12 cellular contexts compared by ENCODE assay signal in genomic region chr4:152676052-152676854, GRCh38. TPM values are rescaled to one million over a fixed set of nuclear protein-coding genes. Genes with fewer than 3 reads are reported as not detected.
DNase-seq lines count a peak whose midpoint lies in the region; ATAC-seq and TF ChIP-seq lines count a peak whose summit lies in the region.
"Had no signal": no experiment of that assay in that cellular context is flagged by ENCODE, and none has a peak within 500 bp of the region (broad histone marks: within the 10 kb centered on the region; RNA-seq: fewer than 3 reads in every experiment).

No MANE protein-coding gene starts in this region.

- no peak overlapping the region for H3K4ac ChIP-seq in neuronal stem cell (ENCODE audit: low read length)

- H2AK5ac ChIP-seq in neuronal stem cell (ENCODE audit: low read depth, low read length), result no peak overlapping the region

- H2BK12ac ChIP-seq in neuronal stem cell (ENCODE audit: low read length), result no peak overlapping the region

- no peak overlapping the region for H2BK120ac ChIP-seq in neuronal stem cell (ENCODE audit: low read depth, low read length)

- no peaks in the 10 kb centered on the region for H3K79me2 ChIP-seq in OCI-LY1 (ENCODE audit: insufficient read depth, low read length)

- H3K23ac ChIP-seq in neuronal stem cell (ENCODE audit: low read depth, low read length, poor library complexity), result no peak overlapping the region

- H3K4me3 ChIP-seq in OCI-LY1 (ENCODE audit: low read depth, low read length, poor library complexity, severe bottlenecking) (no peak overlapping the region), neuronal stem cell (ENCODE audit: low read length in 2 of 2) (no peak overlapping the region)
- H3K4me3 ChIP-seq: suprapubic skin had no signal

- H3K9ac ChIP-seq in OCI-LY1 (ENCODE audit: low read length) (no peak overlapping the region), neuronal stem cell (ENCODE audit: low read depth, low read length, poor library complexity) (no peak overlapping the region)

- H3K18ac ChIP-seq in neuronal stem cell (ENCODE audit: low read length), result peak overlapping the region; percentile 18

- ATAC-seq in GM18867 (IDR thresholded peaks at IDR 0.05; ENCODE audit: unreplicated experiment) (peak; percentile 36), GM21576 (IDR thresholded peaks at IDR 0.05; ENCODE audit: unreplicated experiment) (peak; percentile 34), GM21737 (IDR thresholded peaks at IDR 0.05; ENCODE audit: unreplicated experiment) (no peak)
- ATAC-seq: activated naive CD4-positive, alpha-beta T cell treated with anti-CD3 and anti-CD28 coated beads, Interleukin-2, amount 50 U/mL, for 72 hours had no signal

- H3K14ac ChIP-seq in neuronal stem cell (ENCODE audit: low read length), result no peak overlapping the region

- H3K9me2 ChIP-seq in OCI-LY1 (ENCODE audit: low read depth, low read length), result no peaks in the 10 kb centered on the region

- H3K9me3 ChIP-seq in OCI-LY1 (ENCODE audit: low read length), result no peaks in the 10 kb centered on the region
- no peaks in the 10 kb centered on the region for H3K9me3 ChIP-seq in neuronal stem cell (replicated peaks in 1 of 2; ENCODE audit: control insufficient read depth in 2 of 2, insufficient read depth in 1 of 2, low read depth in 1 of 2, low read length in 2 of 2)
- H3K9me3 ChIP-seq: suprapubic skin had no signal

- no peak for TF ChIP-seq CTCF in OCI-LY1 (IDR thresholded peaks at IDR 0.05; ENCODE audit: low read length)

- no peak overlapping the region for H4K91ac ChIP-seq in neuronal stem cell (ENCODE audit: low read depth, low read length, poor library complexity)

- no peaks in the 10 kb centered on the region for H3F3A ChIP-seq in OCI-LY1 (ENCODE audit: insufficient read depth, low read length)

- peaks cover 52% of the 10 kb centered on the region for H3K4me1 ChIP-seq in OCI-LY1 (ENCODE audit: insufficient read depth, low read length, severe bottlenecking)
- peaks cover 0 to 5% of the 10 kb centered on the region in 2 donors for H3K4me1 ChIP-seq in neuronal stem cell (ENCODE audit: control insufficient read depth in 2 of 2, insufficient read depth in 1 of 2, low read depth in 1 of 2, low read length in 2 of 2)

- no peak overlapping the region for H4K8ac ChIP-seq in neuronal stem cell (ENCODE audit: low read depth, low read length)

- H2BK15ac ChIP-seq in neuronal stem cell (ENCODE audit: low read length), result no peak overlapping the region

- H4K20me1 ChIP-seq in OCI-LY1 (ENCODE audit: insufficient read depth, low read length), result no peaks in the 10 kb centered on the region

- DNase-seq in neuronal stem cell (ENCODE audit: low spot score), result no peak
- no peak for DNase-seq in activated effector memory CD4-positive, alpha-beta T cell treated with anti-CD3 and anti-CD28 coated beads, Interleukin-2, amount 50 U/mL, for 16 hours
- DNase-seq in activated CD8-positive, alpha-beta memory T cell treated with anti-CD3 and anti-CD28 coated beads for 24 hours, result no peak
- DNase-seq: activated CD4-positive, alpha-beta T cell treated with anti-CD3 and anti-CD28 coated beads, Interleukin-2, amount 50 U/mL, for 4 hours; NCI-H1930; SW 1271 had no signal

- no CpG with 5 or more reads among the region's 3 CpGs for WGBS in neuronal stem cell (ENCODE audit: extremely low coverage in 2 of 2, insufficient read length in 2 of 2, insufficient replicate concordance in 1 of 2), 2 donors

- H3K79me1 ChIP-seq in neuronal stem cell (ENCODE audit: low read depth, low read length), result no peaks in the 10 kb centered on the region

- H3K27me3 ChIP-seq in OCI-LY1 (ENCODE audit: insufficient read depth, low read length), result no peaks in the 10 kb centered on the region
- peaks cover 0 to 51% (median 7%) of the 10 kb centered on the region in 3 experiments for H3K27me3 ChIP-seq in neuronal stem cell (ENCODE audit: control insufficient read depth in 3 of 3, insufficient read depth in 3 of 3, low read depth in 1 of 3, low read length in 3 of 3)
- H3K27me3 ChIP-seq: suprapubic skin had no signal

- H3K36me3 ChIP-seq in OCI-LY1 (ENCODE audit: insufficient read depth, low read length) (no peaks in the 10 kb centered on the region; the same call in 1 of the 2 replicates), neuronal stem cell (replicated peaks in 1 of 2; ENCODE audit: control insufficient read depth in 2 of 2, insufficient read depth in 2 of 2, low read length in 2 of 2) (no peaks in the 10 kb centered on the region)
- H3K36me3 ChIP-seq: suprapubic skin had no signal

- no peak overlapping the region for H2BK5ac ChIP-seq in neuronal stem cell (ENCODE audit: low read length)

- no peak overlapping the region for H3K27ac ChIP-seq in OCI-LY1 (ENCODE audit: low read depth, low read length, poor library complexity, severe bottlenecking)
- no peak overlapping the region for H3K27ac ChIP-seq in neuronal stem cell (replicated peaks; ENCODE audit: low read length)
- H3K27ac ChIP-seq: suprapubic skin had no signal

- H3K4me2 ChIP-seq in OCI-LY1 (ENCODE audit: low read length) (peak overlapping the region; percentile 12; the same call in 1 of the 2 replicates), neuronal stem cell (ENCODE audit: insufficient read depth, low read length, poor library complexity, severe bottlenecking) (no peak overlapping the region)

- H2AFZ ChIP-seq in OCI-LY1 (ENCODE audit: low read length) (no peak overlapping the region), neuronal stem cell (ENCODE audit: low read length) (no peak overlapping the region)

RNA-seq across cellular contexts. Expression of gene TMEM154, which starts 3.5 kb away (rescaled TPM):
- polyA plus RNA-seq in neuronal stem cell (2013, experiment 1 of 2), result 0.14 TPM
- polyA plus RNA-seq in neuronal stem cell (2013, experiment 2 of 2), result 0.18 TPM
